9 cellular contexts compared by ENCODE assay signal in the genomic region with DNA sequence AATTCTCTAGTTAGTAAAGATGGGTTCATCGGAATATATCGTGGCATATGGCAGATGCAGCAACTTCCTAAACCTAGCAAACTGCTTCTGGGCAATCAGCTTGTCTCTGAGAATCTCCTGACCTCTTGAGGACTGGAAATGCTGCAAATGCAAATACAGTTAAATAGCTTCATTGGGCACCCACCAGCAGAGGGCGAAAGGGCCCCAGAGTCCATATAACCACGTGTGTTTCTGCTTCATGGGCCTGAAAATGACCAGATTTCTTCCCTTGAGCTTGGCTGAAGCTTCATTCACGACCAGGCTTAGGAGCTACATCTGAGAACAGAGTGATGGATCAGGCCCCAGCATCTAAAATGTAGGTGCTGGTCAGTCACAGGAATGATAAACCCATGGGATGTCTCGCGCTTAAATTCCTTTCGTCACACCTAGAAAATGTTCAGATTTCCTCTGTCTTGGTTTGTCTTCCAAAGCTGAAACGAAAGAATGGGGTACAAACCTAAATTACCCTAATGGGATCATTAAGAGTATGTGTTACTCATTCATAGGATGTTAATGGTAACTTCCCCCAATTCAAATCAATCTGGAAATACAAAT.
DNase-seq lines count a peak whose midpoint lies in the region; ATAC-seq, FAIRE-seq and TF ChIP-seq lines count a peak whose summit lies in the region.
"Had no signal": no experiment of that assay in that cellular context is flagged by ENCODE, and none has a peak within 500 bp of the region (broad histone marks: within the 10 kb centered on the region; RNA-seq: fewer than 3 reads in every experiment).

No MANE protein-coding gene starts in this region.

- no TSS peak for BruUV-seq in HepG2 (replicated peaks; lab: Mats Ljungman, UMichigan)

- TF ChIP-seq EP300 in HepG2 (IDR thresholded peaks at IDR 0.05; ENCODE audit: low read depth in 2 of 2, low read length in 2 of 2) (no peak), HepG2 (CRISPR knock-in tag; IDR thresholded peaks at IDR 0.05; ENCODE audit: borderline replicate concordance) (no peak)

- no peak for FAIRE-seq in HepG2 (lab: Jason Lieb, UNC)
- FAIRE-seq: colon had no signal

- WGBS in HepG2 (ENCODE audit: low lambda C conversion rate) = 33% methylated on average over 8 of the region's 9 CpGs

- no peak for TF ChIP-seq POLR2A in HepG2 (IDR thresholded peaks at IDR 0.05; ENCODE audit: insufficient read depth in 1 of 2, low read depth in 2 of 2, low read length in 2 of 2)

- no peaks in the 10 kb centered on the region for H3K79me2 ChIP-seq in HepG2 (ENCODE audit: insufficient read depth, low read length)

- H3K27ac ChIP-seq in HepG2 (ENCODE audit: extremely low read length, insufficient read depth, low read length) = no peak overlapping the region
- H3K27ac ChIP-seq in effector memory CD4-positive, alpha-beta T cell (ENCODE audit: insufficient read depth, low read length, poor library complexity, severe bottlenecking) = no peak overlapping the region

- no peak overlapping the region for H3K4me2 ChIP-seq in HepG2 (ENCODE audit: low read depth, low read length)

- POLR2A ChIA-PET in HepG2 (lab: Yijun Ruan, JAX) = no interaction called here

- H4K20me1 ChIP-seq in HepG2 (ENCODE audit: insufficient read depth, low read length) = no peaks in the 10 kb centered on the region

- TF ChIP-seq CTCF in GM20000 (IDR thresholded peaks at IDR 0.05; ENCODE audit: extremely low read depth, missing control alignments) (no peak), astrocyte of the spinal cord (IDR thresholded peaks at IDR 0.05; ENCODE audit: low read depth, low read length) (peak; percentile 55), HepG2 (CRISPR knock-in tag; IDR thresholded peaks at IDR 0.05) (peak; percentile 33)

- H3K9me3 ChIP-seq in NT2/D1 (ENCODE audit: insufficient read depth, low read length) (no peaks in the 10 kb centered on the region), HepG2 (ENCODE audit: low read length) (peaks cover 31% of the 10 kb centered on the region)
- no peaks in the 10 kb centered on the region for H3K9me3 ChIP-seq in effector memory CD4-positive, alpha-beta T cell (ENCODE audit: control insufficient read depth, low read length)

- no peak overlapping the region for H2AFZ ChIP-seq in HepG2 (ENCODE audit: low read length)

- ATAC-seq in HepG2 (peak; percentile 45; the same call in 2 of the 3 replicates), GM18907 (IDR thresholded peaks at IDR 0.05; ENCODE audit: unreplicated experiment) (no peak)

- peak; percentile 2 for DNase-seq in Ammon's horn (ENCODE audit: low spot score)
- DNase-seq in GM20000 (ENCODE audit: low spot score) = peak; percentile 6
- DNase-seq in NT2/D1 (ENCODE audit: low read depth, low spot score) = peak; percentile 61
- DNase-seq in astrocyte of the spinal cord (ENCODE audit: low read depth, low spot score) = peak; percentile 26
- DNase-seq in HepG2 (ENCODE audit: low spot score) = peak; percentile 2
- no peak for DNase-seq in effector memory CD4-positive, alpha-beta T cell
- no peak for DNase-seq in NCI-H2171 treated with DMSO at 0.1 percent for 48 hours (lab: John Stamatoyannopoulos, UW)

- H3K4me1 ChIP-seq in NT2/D1 (ENCODE audit: insufficient read depth, insufficient read length) (no peaks in the 10 kb centered on the region), HepG2 (ENCODE audit: insufficient read depth, low read length) (no peaks in the 10 kb centered on the region)
- H3K4me1 ChIP-seq in effector memory CD4-positive, alpha-beta T cell (ENCODE audit: control insufficient read depth, insufficient read depth, low read length, poor library complexity, severe bottlenecking) = no peaks in the 10 kb centered on the region

- in situ Hi-C loops in astrocyte of the spinal cord (cut with HindIII; ENCODE audit: low sequenced_read_pairs) (no loop called here), HepG2 (cut with HindIII; ENCODE audit: extremely low pct_ligation_motif_present, low pct_unique_long_range_greater_than_20kb) (no loop called here)

- no peaks in the 10 kb centered on the region for H3K27me3 ChIP-seq in NT2/D1 (ENCODE audit: insufficient read depth, insufficient read length)
- no peaks in the 10 kb centered on the region for H3K27me3 ChIP-seq in HepG2 (ENCODE audit: control insufficient read depth in 1 of 2, insufficient read depth in 2 of 2, low read length in 2 of 2)
- H3K27me3 ChIP-seq in effector memory CD4-positive, alpha-beta T cell (replicated peaks; ENCODE audit: control insufficient read depth, insufficient read depth, low read length, poor library complexity, severe bottlenecking) = no peaks in the 10 kb centered on the region

- H3K9ac ChIP-seq in NT2/D1 (ENCODE audit: insufficient read length, low read depth) (no peak overlapping the region), HepG2 (ENCODE audit: insufficient read depth, low read depth, low read length) (no peak overlapping the region)

- TF ChIP-seq RAD21 in HepG2 (CRISPR knock-in tag; IDR thresholded peaks at IDR 0.05) = no peak

- H3K4me3 ChIP-seq in NT2/D1 (ENCODE audit: insufficient read length, low read depth) (no peak overlapping the region), astrocyte of the spinal cord (ENCODE audit: low read depth, low read length) (no peak overlapping the region), HepG2 (replicated peaks in 1 of 3; ENCODE audit: insufficient read depth in 1 of 3, low read depth in 2 of 3, low read length in 3 of 3) (no peak overlapping the region)
- H3K4me3 ChIP-seq in effector memory CD4-positive, alpha-beta T cell (ENCODE audit: insufficient read depth, low read depth, low read length, poor library complexity, severe bottlenecking) = no peak overlapping the region

- intact Hi-C loops in HepG2 (cut with micrococcal nuclease; ENCODE audit: unreplicated experiment) = loop anchor here (10.0 kb wide), 1 partner anchor 590 kb away; no protein-coding TSS in a partner anchor

- H3K36me3 ChIP-seq in NT2/D1 (ENCODE audit: insufficient read depth, insufficient read length, low read length) (no peaks in the 10 kb centered on the region), HepG2 (replicated peaks in 1 of 2; ENCODE audit: control insufficient read depth in 1 of 2, insufficient read depth in 2 of 2, low read length in 2 of 2) (no peaks in the 10 kb centered on the region)
- H3K36me3 ChIP-seq in effector memory CD4-positive, alpha-beta T cell (ENCODE audit: control insufficient read depth, insufficient read depth, low read length) = no peaks in the 10 kb centered on the region

- CTCF ChIA-PET in HepG2 (lab: Yijun Ruan, JAX; ENCODE audit: low intra/inter-chr PET ratio, low total read pairs) = interaction anchor here (1.2 kb wide), 1 partner anchor 89 kb away, joined by 3 read pairs; no protein-coding TSS in a partner anchor

TF ChIP-seq in HepG2, 621 proteins besides CTCF, POLR2A, EP300 and RAD21 (continues in another document):
- TF ChIP-seq ZSCAN9 (CRISPR knock-in tag; IDR thresholded peaks at IDR 0.05; ENCODE audit: borderline replicate concordance) (no peak), ATAD3A (CRISPR knock-in tag; IDR thresholded peaks at IDR 0.05) (no peak), ZNF562 (CRISPR knock-in tag; IDR thresholded peaks at IDR 0.05; ENCODE audit: borderline replicate concordance) (no peak), STAG1 (CRISPR knock-in tag; IDR thresholded peaks at IDR 0.05) (peak; percentile 19; the same call in 1 of the 2 replicates), AGO2 (optimal IDR thresholded peaks at IDR 0.05; ENCODE audit: low read depth, low read length) (no peak)
- TF ChIP-seq, protein P1, sequence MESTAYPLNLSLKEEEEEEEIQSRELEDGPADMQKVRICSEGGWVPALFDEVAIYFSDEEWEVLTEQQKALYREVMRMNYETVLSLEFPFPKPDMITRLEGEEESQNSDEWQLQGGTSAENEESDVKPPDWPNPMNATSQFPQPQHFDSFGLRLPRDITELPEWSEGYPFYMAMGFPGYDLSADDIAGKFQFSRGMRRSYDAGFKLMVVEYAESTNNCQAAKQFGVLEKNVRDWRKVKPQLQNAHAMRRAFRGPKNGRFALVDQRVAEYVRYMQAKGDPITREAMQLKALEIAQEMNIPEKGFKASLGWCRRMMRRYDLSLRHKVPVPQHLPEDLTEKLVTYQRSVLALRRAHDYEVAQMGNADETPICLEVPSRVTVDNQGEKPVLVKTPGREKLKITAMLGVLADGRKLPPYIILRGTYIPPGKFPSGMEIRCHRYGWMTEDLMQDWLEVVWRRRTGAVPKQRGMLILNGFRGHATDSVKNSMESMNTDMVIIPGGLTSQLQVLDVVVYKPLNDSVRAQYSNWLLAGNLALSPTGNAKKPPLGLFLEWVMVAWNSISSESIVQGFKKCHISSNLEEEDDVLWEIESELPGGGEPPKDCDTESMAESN (CRISPR knock-in tag; conservative IDR thresholded peaks at IDR 0.05) = no peak
- TF ChIP-seq, protein P2, sequence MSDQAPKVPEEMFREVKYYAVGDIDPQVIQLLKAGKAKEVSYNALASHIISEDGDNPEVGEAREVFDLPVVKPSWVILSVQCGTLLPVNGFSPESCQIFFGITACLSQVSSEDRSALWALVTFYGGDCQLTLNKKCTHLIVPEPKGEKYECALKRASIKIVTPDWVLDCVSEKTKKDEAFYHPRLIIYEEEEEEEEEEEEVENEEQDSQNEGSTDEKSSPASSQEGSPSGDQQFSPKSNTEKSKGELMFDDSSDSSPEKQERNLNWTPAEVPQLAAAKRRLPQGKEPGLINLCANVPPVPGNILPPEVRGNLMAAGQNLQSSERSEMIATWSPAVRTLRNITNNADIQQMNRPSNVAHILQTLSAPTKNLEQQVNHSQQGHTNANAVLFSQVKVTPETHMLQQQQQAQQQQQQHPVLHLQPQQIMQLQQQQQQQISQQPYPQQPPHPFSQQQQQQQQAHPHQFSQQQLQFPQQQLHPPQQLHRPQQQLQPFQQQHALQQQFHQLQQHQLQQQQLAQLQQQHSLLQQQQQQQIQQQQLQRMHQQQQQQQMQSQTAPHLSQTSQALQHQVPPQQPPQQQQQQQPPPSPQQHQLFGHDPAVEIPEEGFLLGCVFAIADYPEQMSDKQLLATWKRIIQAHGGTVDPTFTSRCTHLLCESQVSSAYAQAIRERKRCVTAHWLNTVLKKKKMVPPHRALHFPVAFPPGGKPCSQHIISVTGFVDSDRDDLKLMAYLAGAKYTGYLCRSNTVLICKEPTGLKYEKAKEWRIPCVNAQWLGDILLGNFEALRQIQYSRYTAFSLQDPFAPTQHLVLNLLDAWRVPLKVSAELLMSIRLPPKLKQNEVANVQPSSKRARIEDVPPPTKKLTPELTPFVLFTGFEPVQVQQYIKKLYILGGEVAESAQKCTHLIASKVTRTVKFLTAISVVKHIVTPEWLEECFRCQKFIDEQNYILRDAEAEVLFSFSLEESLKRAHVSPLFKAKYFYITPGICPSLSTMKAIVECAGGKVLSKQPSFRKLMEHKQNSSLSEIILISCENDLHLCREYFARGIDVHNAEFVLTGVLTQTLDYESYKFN (CRISPR knock-in tag; conservative IDR thresholded peaks at IDR 0.05) = no peak

Comparison
In these comparisons a context has a peak if more than half of its experiments do, and no peak if none do; other contexts are left out.
1. DNase-seq: peak in Ammon's horn (single experiment), GM20000 (single experiment), NT2/D1 (single experiment), astrocyte of the spinal cord (single experiment) and HepG2 (single experiment); none in effector memory CD4-positive, alpha-beta T cell (0 of 3) and NCI-H2171 treated with DMSO at 0.1 percent for 48 hours (single experiment).